ENCODE assay signal across 25 cellular contexts in genomic region chr7:38391751-38392150, GRCh38.
"Had no signal": no experiment of that assay in that cellular context is flagged by ENCODE, and none has a peak within 500 bp of the region (broad histone marks: within the 10 kb centered on the region; RNA-seq: fewer than 3 reads in every experiment).

No MANE protein-coding gene starts in this region.

- H3K27ac Mint-ChIP-seq: dendritic cell treated with granulocyte-macrophage colony-stimulating factor and Interleukin-4, amounts not matched to agents 40 ng/mL and 50 ng/mL, for 4 days; endodermal cell had no signal

- H3K27ac ChIP-seq: colonic mucosa, coronary artery, dorsolateral prefrontal cortex, epithelial cell of prostate, esophagus muscularis mucosa, esophagus squamous epithelium, foreskin keratinocyte, gastrocnemius medialis, gastroesophageal sphincter, heart left ventricle, heart right ventricle had no signal

- H3K9me3 ChIP-seq: colonic mucosa, esophagus muscularis mucosa, esophagus squamous epithelium, gastroesophageal sphincter had no signal

- H3K4me1 ChIP-seq: colonic mucosa, esophagus muscularis mucosa, esophagus squamous epithelium, foreskin keratinocyte, gastrocnemius medialis, gastroesophageal sphincter had no signal

- H3K27me3 ChIP-seq: colonic mucosa, dorsolateral prefrontal cortex, esophagus muscularis mucosa, esophagus squamous epithelium, foreskin keratinocyte, gastrocnemius medialis, gastroesophageal sphincter, heart left ventricle, heart right ventricle had no signal

- H3K4me3 Mint-ChIP-seq: dendritic cell treated with granulocyte-macrophage colony-stimulating factor and Interleukin-4, amounts not matched to agents 40 ng/mL and 50 ng/mL, for 4 days; effector memory CD8-positive, alpha-beta T cell; endodermal cell had no signal

- H3K4me3 ChIP-seq: colonic mucosa, coronary artery, dorsolateral prefrontal cortex, esophagus muscularis mucosa, esophagus squamous epithelium, gastrocnemius medialis, gastroesophageal sphincter, heart left ventricle, heart right ventricle had no signal

- H3K4me1 Mint-ChIP-seq: endodermal cell had no signal

- ATAC-seq: effector memory CD8-positive, alpha-beta T cell; esophagus mucosa; foreskin keratinocyte; gastrocnemius medialis; gastroesophageal sphincter; heart left ventricle; heart right ventricle had no signal

- H3K36me3 ChIP-seq: colonic mucosa, esophagus muscularis mucosa, esophagus squamous epithelium, gastrocnemius medialis, heart left ventricle had no signal

- H3K27me3 Mint-ChIP-seq: dendritic cell treated with granulocyte-macrophage colony-stimulating factor and Interleukin-4, amounts not matched to agents 40 ng/mL and 50 ng/mL, for 4 days; effector memory CD8-positive, alpha-beta T cell had no signal

- DNase-seq: colonic mucosa; cortex of kidney; dermis blood vessel endothelial cell; dorsolateral prefrontal cortex; effector CD4-positive, alpha-beta T cell; effector CD8-positive, alpha-beta T cell; effector memory CD4-positive, alpha-beta T cell; effector memory CD8-positive, alpha-beta T cell; endodermal cell; erythroblast; esophagus squamous epithelium; foreskin fibroblast; foreskin keratinocyte; foreskin melanocyte; gastrocnemius medialis; glutamatergic neuron; head of caudate nucleus; heart left ventricle; heart right ventricle had no signal
